ENCODE assay signal across 8 cellular contexts in the genomic region with DNA sequence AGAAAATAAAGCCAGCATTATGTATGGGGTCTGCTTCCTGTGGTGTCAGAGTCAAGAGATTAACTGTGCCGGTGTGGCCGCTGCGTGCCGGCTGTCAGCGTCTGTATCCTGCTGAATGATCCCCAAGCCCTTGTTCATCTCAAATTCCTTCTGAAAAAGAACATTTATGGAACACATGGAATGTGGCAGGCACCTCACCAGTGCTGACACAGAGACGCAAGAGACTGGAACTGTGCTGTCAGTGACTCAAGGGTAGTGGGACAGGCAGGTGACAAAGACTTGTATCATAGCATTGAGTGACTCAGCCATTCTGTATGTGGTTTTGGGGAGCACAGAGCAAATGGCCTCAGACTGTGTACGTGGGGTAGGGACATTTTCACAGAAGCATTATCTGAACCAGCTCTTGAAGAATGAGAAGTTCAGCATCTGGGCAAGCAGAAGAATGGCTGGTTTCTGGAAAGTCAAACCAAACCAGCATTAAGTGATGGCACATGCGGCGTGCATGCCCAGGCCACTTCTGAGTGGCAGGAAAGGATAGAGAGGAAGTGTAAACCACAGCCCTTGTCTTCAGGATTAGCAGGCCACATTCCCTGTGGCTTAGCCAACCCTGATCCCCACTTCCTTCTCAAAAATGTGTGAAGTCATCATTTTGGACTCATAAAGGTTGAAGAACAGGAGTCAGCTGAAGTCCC. TPM values are rescaled to one million over a fixed set of nuclear protein-coding genes. Genes with fewer than 3 reads are reported as not detected.
DNase-seq lines count a peak whose midpoint lies in the region; TF ChIP-seq lines count a peak whose summit lies in the region.

No MANE protein-coding gene starts in this region.

- no TSS peak for BruUV-seq in mammary epithelial cell (replicated peaks; lab: Mats Ljungman, UMichigan)

- intact Hi-C loops in mammary epithelial cell (cut with micrococcal nuclease), result no loop called here

- H3F3A ChIP-seq in Loucy (ENCODE audit: low read depth), result no peaks in the 10 kb centered on the region

- H3K27ac ChIP-seq in mammary epithelial cell (ENCODE audit: insufficient read depth, low read depth, low read length), result no peak overlapping the region

- H3K4me1 ChIP-seq in Loucy (ENCODE audit: insufficient read depth, low read length, poor library complexity, severe bottlenecking), result no peaks in the 10 kb centered on the region
- H3K4me1 ChIP-seq in mammary epithelial cell (ENCODE audit: insufficient read depth, low read length), result peaks cover 14% of the 10 kb centered on the region

- H4K20me1 ChIP-seq in Loucy (ENCODE audit: insufficient read depth, low read length, poor library complexity, severe bottlenecking) (no peaks in the 10 kb centered on the region), mammary epithelial cell (ENCODE audit: insufficient read depth, low read length) (no peaks in the 10 kb centered on the region)

- H3K9me2 ChIP-seq in Loucy (replicated peaks; ENCODE audit: low read depth, low read length), result no peaks in the 10 kb centered on the region

- H3K79me2 ChIP-seq in Loucy (ENCODE audit: insufficient read depth, low read length), result no peaks in the 10 kb centered on the region
- no peaks in the 10 kb centered on the region for H3K79me2 ChIP-seq in mammary epithelial cell (ENCODE audit: insufficient read depth, low read length)

- H2AFZ ChIP-seq in Loucy (ENCODE audit: low read length) (peak overlapping the region; percentile 14; the same call in 1 of the 2 replicates), mammary epithelial cell (ENCODE audit: low read depth, low read length) (peak overlapping the region; percentile 57)

- no peaks in the 10 kb centered on the region for H3K9me3 ChIP-seq in Loucy (ENCODE audit: insufficient read depth, low read depth, low read length)
- H3K9me3 ChIP-seq in mammary epithelial cell (replicated peaks; ENCODE audit: insufficient read depth, low read length), result no peaks in the 10 kb centered on the region

- WGBS in mammary epithelial cell (ENCODE audit: low coverage, missing lambda C conversion rate), result 73% methylated on average over 9 of the region's 9 CpGs

- H3K27me3 ChIP-seq in Loucy (ENCODE audit: insufficient read depth, low read length, poor library complexity, severe bottlenecking) (no peaks in the 10 kb centered on the region), mammary epithelial cell (ENCODE audit: insufficient read depth, low read length) (no peaks in the 10 kb centered on the region)

- dilution Hi-C loops in mammary epithelial cell (cut with HindIII; ENCODE audit: low sequenced_read_pairs), result no loop called here

- H3K9ac ChIP-seq in Loucy (ENCODE audit: low read depth, low read length, poor library complexity, severe bottlenecking) (no peak overlapping the region), mammary epithelial cell (ENCODE audit: insufficient read depth, low read length) (no peak overlapping the region)

- no peaks in the 10 kb centered on the region for H3K36me3 ChIP-seq in Loucy (ENCODE audit: insufficient read depth, low read length)
- no peaks in the 10 kb centered on the region for H3K36me3 ChIP-seq in mammary epithelial cell (ENCODE audit: insufficient read depth, low read length)

- H3K4me2 ChIP-seq in Loucy (ENCODE audit: low read depth, low read length, poor library complexity, severe bottlenecking), result no peak overlapping the region
- H3K4me2 ChIP-seq in mammary epithelial cell (ENCODE audit: insufficient read depth, low read depth, low read length), result peak overlapping the region; percentile 33

- CTCF ChIA-PET in mammary epithelial cell (lab: Charles Lee; ENCODE audit: low non-redundant PET), result no interaction called here

- no peak for TF ChIP-seq CTCF in Loucy (conservative IDR thresholded peaks at IDR 0.05; ENCODE audit: low read length)
- TF ChIP-seq CTCF in mammary epithelial cell (conservative IDR thresholded peaks at IDR 0.05 in 1 of 2, IDR thresholded peaks at IDR 0.05 in 1 of 2; ENCODE audit: extremely low read depth in 1 of 2, insufficient read depth in 1 of 2, low read depth in 1 of 2, low read length in 2 of 2), result no peak

- in situ Hi-C loops in mammary epithelial cell (cut with MboI; ENCODE audit: low sequenced_read_pairs in 2 of 2), result no loop called here

- DNase-seq in NK-92 treated with Interleukin-12 subunit alpha and Interleukin-12 subunit beta, amount 100 ng/mL, for 24 hours (lab: John Stamatoyannopoulos, UW), result peak; percentile 61
- DNase-seq in NK-92 (lab: John Stamatoyannopoulos, UW; ENCODE audit: unreplicated experiment) (no peak), mammary epithelial cell (peak; percentile 70), middle frontal gyrus (ENCODE audit: extremely low spot score, low spot score) (no peak), ureter (ENCODE audit: low spot score) (no peak), NCI-H1694 (lab: John Stamatoyannopoulos, UW) (no peak)
- DNase-seq in stimulated activated CD4-positive, alpha-beta T cell treated with anti-CD3 and anti-CD28 coated beads, Interleukin-1b, Interleukin-23, amount 100 ng/mL, for 48 hours, result peak; percentile 55

- no peak overlapping the region for H3K4me3 ChIP-seq in Loucy (ENCODE audit: low read length, poor library complexity, severe bottlenecking)
- no peak overlapping the region for H3K4me3 ChIP-seq in mammary epithelial cell (replicated peaks in 1 of 3; ENCODE audit: insufficient read depth in 1 of 3, low read depth in 2 of 3, low read length in 3 of 3)

RNA-seq across cellular contexts. Expression of a gene that starts 54.0 kb away (rescaled TPM):
- 10 to 100 TPM; 22.7 to 37.8 TPM for total RNA-seq in mammary epithelial cell
- polyA plus RNA-seq in mammary epithelial cell, result 6.2 TPM
- 14.0 TPM for polyA minus RNA-seq in mammary epithelial cell
- 6.0 TPM for total RNA-seq in ureter

Comparison
In these comparisons a context has a peak if more than half of its experiments do, and no peak if none do; other contexts are left out.
1. DNase-seq: peak in NK-92 treated with Interleukin-12 subunit alpha and Interleukin-12 subunit beta, amount 100 ng/mL, for 24 hours (single experiment), mammary epithelial cell (single experiment) and stimulated activated CD4-positive, alpha-beta T cell treated with anti-CD3 and anti-CD28 coated beads, Interleukin-1b, Interleukin-23, amount 100 ng/mL, for 48 hours (single experiment); none in NK-92 (single experiment), middle frontal gyrus (single experiment), ureter (single experiment) and NCI-H1694 (single experiment).